In the genomic region with DNA sequence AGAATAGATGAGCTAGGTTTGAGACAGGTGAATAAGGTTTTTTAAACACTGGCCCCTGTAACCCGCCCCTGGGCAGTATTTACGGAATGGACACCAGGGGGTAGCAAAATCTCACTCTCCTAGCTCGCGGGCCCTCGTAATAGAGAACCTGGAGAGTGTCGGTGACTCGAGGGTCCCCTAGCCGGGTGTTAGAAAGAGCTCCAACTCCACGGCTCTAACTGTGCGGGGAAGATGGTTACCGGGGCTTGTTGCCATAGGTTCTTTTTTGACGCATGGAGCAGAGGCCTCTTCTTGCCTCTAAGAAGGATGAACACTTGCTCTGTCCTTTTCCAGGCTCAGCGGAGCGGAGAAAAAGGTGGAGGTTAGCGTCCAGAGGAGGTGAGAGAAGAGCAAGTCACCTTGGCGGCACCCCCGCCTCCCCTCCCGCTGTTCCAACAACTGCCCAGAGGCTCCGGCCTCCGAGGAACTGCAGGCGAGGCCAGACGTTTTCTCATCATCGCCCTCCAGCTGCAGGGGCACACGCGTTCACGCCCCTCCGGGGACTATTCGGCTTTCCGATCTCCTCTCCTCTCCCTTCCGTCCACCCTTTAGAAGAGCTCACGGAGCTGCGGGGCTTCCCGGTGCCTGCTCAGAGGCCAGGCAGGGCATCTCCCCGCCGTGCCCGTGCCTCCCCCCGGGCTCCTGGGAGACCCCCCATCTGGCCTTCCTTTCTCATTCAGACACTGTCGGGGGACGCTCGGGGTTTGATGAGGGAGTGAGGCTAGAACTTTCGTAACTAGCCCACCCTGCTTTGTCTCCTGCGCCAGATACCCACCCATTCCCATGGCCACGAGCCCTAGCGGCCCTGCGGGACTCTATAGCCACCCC, we compare ENCODE assay signal across 8 cellular contexts. TPM values are rescaled to one million over a fixed set of nuclear protein-coding genes. Genes with fewer than 3 reads are reported as not detected.
DNase-seq lines count a peak whose midpoint lies in the region; ATAC-seq and TF ChIP-seq lines count a peak whose summit lies in the region.

No MANE protein-coding gene starts in this region.

- no peak overlapping the region; the same call in 1 of the 2 replicates for H3K27ac ChIP-seq in HEK293 (ENCODE audit: extremely low read depth, low read depth, low read length)
- H3K27ac ChIP-seq in muscle layer of colon (ENCODE audit: low read depth, low read length) = peak overlapping the region; percentile 87
- H3K27ac ChIP-seq in thoracic aorta = peak overlapping the region; percentile 88 to 90

- H3K36me3 ChIP-seq in BE2C (no peaks in the 10 kb centered on the region; the same call in 1 of the 2 replicates), HEK293 (ENCODE audit: control insufficient read depth in 2 of 2, insufficient read depth in 1 of 2, low read length in 2 of 2) (peaks cover 0 to 10% of the 10 kb centered on the region in 2 experiments; a peak in 1 of 3 replicates), muscle layer of colon (ENCODE audit: insufficient read depth, low read length) (peaks cover 10% of the 10 kb centered on the region), thoracic aorta (peaks cover 2% of the 10 kb centered on the region)

- peak overlapping the region; percentile 84 for H3K4me3 ChIP-seq in BE2C (ENCODE audit: low read depth, low read length)
- H3K4me3 ChIP-seq in HEK293 (ENCODE audit: low read depth, low read length) = no peak overlapping the region
- peak overlapping the region; percentile 58 to 92 for H3K4me3 ChIP-seq in muscle layer of colon (ENCODE audit: low read depth in 1 of 2, low read length in 2 of 2)
- peak overlapping the region; percentile 84 for H3K4me3 ChIP-seq in thoracic aorta

- H3K9me3 ChIP-seq in BE2C (no peaks in the 10 kb centered on the region), HEK293 (ENCODE audit: control insufficient read depth, insufficient read depth, low read depth, low read length) (no peaks in the 10 kb centered on the region), muscle layer of colon (ENCODE audit: low read length) (no peaks in the 10 kb centered on the region), thoracic aorta (no peaks in the 10 kb centered on the region)

- CTCF ChIA-PET in HEK293 (lab: Yijun Ruan, JAX) = interaction anchor here (0.6 to 5.0 kb wide), 15 partner anchors 9 to 217 kb away, joined by 3 to 131 read pairs (median 7); partner anchors contain the start of genes RNASE7 and TMEM253

- POLR2A ChIA-PET in HEK293 (lab: Yijun Ruan, JAX) = interaction anchor here (1.0 to 1.6 kb wide), 5 partner anchors 19 to 54 kb away, joined by 3 to 8 read pairs (median 5); no protein-coding TSS in a partner anchor

- DNase-seq in BE2C (peak; percentile 74), NCI-H748 (lab: John Stamatoyannopoulos, UW; ENCODE audit: unreplicated experiment) (peak; percentile 83), fibroblast of gingiva (ENCODE audit: low read depth) (peak; percentile 37), thoracic aorta (ENCODE audit: low spot score) (peak; percentile 45), KG1 (lab: John Stamatoyannopoulos, UW) (no peak)
- DNase-seq in activated CD8-positive, alpha-beta memory T cell treated with anti-CD3 and anti-CD28 coated beads, Interleukin-2, amount 50 U/mL, for 4 hours = peak; percentile 54

- ATAC-seq in thoracic aorta (ENCODE audit: insufficient number of reproducible peaks, low FRiP score, low read depth) = no peak

- TF ChIP-seq CTCF in BE2C (IDR thresholded peaks at IDR 0.05; ENCODE audit: low read depth, low read length) (peak; percentile 79), HEK293 (tag by site-specific recombination; IDR thresholded peaks at IDR 0.05) (0 out of 2 replicates have a peak, but pooled peaks have one; percentile 13), thoracic aorta (IDR thresholded peaks at IDR 0.05) (peak; percentile 65)

- H3K27me3 ChIP-seq in BE2C = peaks cover 12% of the 10 kb centered on the region
- H3K27me3 ChIP-seq in muscle layer of colon (ENCODE audit: control insufficient read depth in 1 of 2, insufficient read depth in 2 of 2, low read length in 2 of 2) = no peaks in the 10 kb centered on the region
- H3K27me3 ChIP-seq in thoracic aorta (replicated peaks; ENCODE audit: insufficient read depth) = no peaks in the 10 kb centered on the region

- H3K4me1 ChIP-seq in BE2C = peaks cover 12% of the 10 kb centered on the region; the same call in 1 of the 2 replicates
- peaks cover 16% of the 10 kb centered on the region for H3K4me1 ChIP-seq in HEK293 (ENCODE audit: control insufficient read depth, insufficient read depth, low read length)
- peaks cover 30% of the 10 kb centered on the region for H3K4me1 ChIP-seq in muscle layer of colon (ENCODE audit: insufficient read depth, low read length)
- peaks cover 9 to 27% of the 10 kb centered on the region in 2 donors for H3K4me1 ChIP-seq in thoracic aorta (ENCODE audit: control insufficient read depth in 1 of 2, low read depth in 2 of 2)

- peak overlapping the region; percentile 39 for H3K9ac ChIP-seq in muscle layer of colon (ENCODE audit: low read length)

TF ChIP-seq in HEK293, 187 proteins besides CTCF, POLR2A, EP300 and RAD21:
- TF ChIP-seq ZNF23 (tag by site-specific recombination; IDR thresholded peaks at IDR 0.05; ENCODE audit: borderline replicate concordance) (no peak), ZNF837 (tag by site-specific recombination; IDR thresholded peaks at IDR 0.05) (no peak), ZNF654 (tag by site-specific recombination; IDR thresholded peaks at IDR 0.05; ENCODE audit: low read depth) (peak; percentile 59), ZNF24 (tag by site-specific recombination; IDR thresholded peaks at IDR 0.05) (no peak), ZNF341 (tag by site-specific recombination; IDR thresholded peaks at IDR 0.05; ENCODE audit: low read depth) (peak; percentile 95), GLIS2 (tag by site-specific recombination; IDR thresholded peaks at IDR 0.05) (peak; percentile 32; the same call in 1 of the 2 replicates), ZEB2 (tag by site-specific recombination; IDR thresholded peaks at IDR 0.05) (0 out of 2 replicates have a peak, but pooled peaks have one; percentile 51), ZNF677 (tag by site-specific recombination; IDR thresholded peaks at IDR 0.05) (no peak), GLIS1 (tag by site-specific recombination; IDR thresholded peaks at IDR 0.05) (peak; percentile 34; the same call in 1 of the 2 replicates), KLF1 (tag by site-specific recombination; IDR thresholded peaks at IDR 0.05) (no peak)
- TF ChIP-seq, protein P1, sequence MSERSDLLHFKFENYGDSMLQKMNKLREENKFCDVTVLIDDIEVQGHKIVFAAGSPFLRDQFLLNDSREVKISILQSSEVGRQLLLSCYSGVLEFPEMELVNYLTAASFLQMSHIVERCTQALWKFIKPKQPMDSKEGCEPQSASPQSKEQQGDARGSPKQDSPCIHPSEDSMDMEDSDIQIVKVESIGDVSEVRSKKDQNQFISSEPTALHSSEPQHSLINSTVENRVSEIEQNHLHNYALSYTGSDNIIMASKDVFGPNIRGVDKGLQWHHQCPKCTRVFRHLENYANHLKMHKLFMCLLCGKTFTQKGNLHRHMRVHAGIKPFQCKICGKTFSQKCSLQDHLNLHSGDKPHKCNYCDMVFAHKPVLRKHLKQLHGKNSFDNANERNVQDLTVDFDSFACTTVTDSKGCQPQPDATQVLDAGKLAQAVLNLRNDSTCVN (tag by site-specific recombination; optimal IDR thresholded peaks at IDR 0.05) = peak; percentile 9
TF ChIP-seq in HEK293: peak in this region for 6.

RNA-seq across cellular contexts. Expression of gene ARHGEF40, which starts 1.4 kb away (rescaled TPM):
- polyA plus RNA-seq in BE2C (2012; ENCODE audit: insufficient read depth, insufficient read length, low read depth) = 41.9 TPM
- total RNA-seq in thoracic aorta = 10 to 100 TPM; 51.0 to 61.7 TPM

RNA-seq across cellular contexts. Expression of gene RNASE8, which starts 11.1 kb away (rescaled TPM):
- polyA plus RNA-seq in BE2C (2012; ENCODE audit: insufficient read depth, insufficient read length, low read depth) = not detected
- not detected for total RNA-seq in thoracic aorta

RNA-seq across cellular contexts. Expression of gene RNASE7, which starts 26.6 kb away (rescaled TPM):
- not detected for polyA plus RNA-seq in BE2C (2012; ENCODE audit: insufficient read depth, insufficient read length, low read depth)
- under 1 TPM in 1 of 2 donors, not detected in 1; 0.27 TPM for total RNA-seq in thoracic aorta

RNA-seq across cellular contexts. Expression of gene ZNF219, which starts 29.7 kb away (rescaled TPM):
- 78.8 TPM for polyA plus RNA-seq in BE2C (2012; ENCODE audit: insufficient read depth, insufficient read length, low read depth)
- 10 to 100 TPM; 34.7 to 74.2 TPM for total RNA-seq in thoracic aorta

RNA-seq across cellular contexts. Expression of gene TMEM253, which starts 32.1 kb away (rescaled TPM):
- polyA plus RNA-seq in BE2C (2012; ENCODE audit: insufficient read depth, insufficient read length, low read depth) = 4.6 TPM
- total RNA-seq in thoracic aorta = not detected

Comparison
In these comparisons a context has a peak if more than half of its experiments do, and no peak if none do; other contexts are left out.
1. CTCF ChIP-seq: peak in every context shown above with its lines; median percentile 79 in BE2C; 65 in thoracic aorta; 13 in HEK293.